23 cellular contexts compared by ENCODE assay signal in genomic region chr5:109173395-109173794, GRCh38.
"Had no signal": no experiment of that assay in that cellular context is flagged by ENCODE, and none has a peak within 500 bp of the region (broad histone marks: within the 10 kb centered on the region; RNA-seq: fewer than 3 reads in every experiment).

No MANE protein-coding gene starts in this region.

- H3K27ac ChIP-seq: hepatocyte, left ventricle myocardium inferior, ovary, right atrium auricular region, skin epidermis, spleen, suprapubic skin, thoracic aorta, tibial artery, uterus had no signal

- H3K9me3 Mint-ChIP-seq: memory B cell; naive thymus-derived CD4-positive, alpha-beta T cell; natural killer cell treated with Interleukin-12 subunit alpha and Interleukin-12 subunit beta and Interleukin-15 and Interleukin-18, amount 100 ng/mL, for 72 hours; stimulated activated effector memory CD8-positive, alpha-beta T cell treated with anti-CD3 and anti-CD28 coated beads, Interleukin-12 subunit alpha, Interleukin-12 subunit beta, amount 100 ng/mL, for 72 hours; stimulated activated naive CD8-positive, alpha-beta T cell treated with anti-CD3 and anti-CD28 coated beads, Interleukin-15, Interleukin-2, amounts not matched to agents 100 ng/mL and 50 ng/mL, for 24 hours had no signal

- H3K27ac Mint-ChIP-seq: memory B cell; naive thymus-derived CD4-positive, alpha-beta T cell; natural killer cell treated with Interleukin-12 subunit alpha and Interleukin-12 subunit beta and Interleukin-15 and Interleukin-18, amount 100 ng/mL, for 72 hours; progenitor cell of endocrine pancreas; stimulated activated effector memory CD8-positive, alpha-beta T cell treated with anti-CD3 and anti-CD28 coated beads, Interleukin-12 subunit alpha, Interleukin-12 subunit beta, amount 100 ng/mL, for 72 hours; stimulated activated naive CD8-positive, alpha-beta T cell treated with anti-CD3 and anti-CD28 coated beads, Interleukin-15, Interleukin-2, amounts not matched to agents 100 ng/mL and 50 ng/mL, for 24 hours had no signal

- H2AFZ ChIP-seq: hepatocyte had no signal

- ATAC-seq: mucosa of descending colon; naive thymus-derived CD4-positive, alpha-beta T cell; natural killer cell treated with Interleukin-12 subunit alpha and Interleukin-12 subunit beta and Interleukin-15 and Interleukin-18, amount 100 ng/mL, for 72 hours; sciatic nerve; stimulated activated effector memory CD8-positive, alpha-beta T cell treated with anti-CD3 and anti-CD28 coated beads, Interleukin-12 subunit alpha, Interleukin-12 subunit beta, amount 100 ng/mL, for 72 hours had no signal

- H3K4me1 ChIP-seq: right atrium auricular region, spleen, suprapubic skin, uterus had no signal

- H3K36me3 Mint-ChIP-seq: memory B cell; natural killer cell treated with Interleukin-12 subunit alpha and Interleukin-12 subunit beta and Interleukin-15 and Interleukin-18, amount 100 ng/mL, for 72 hours; stimulated activated effector memory CD8-positive, alpha-beta T cell treated with anti-CD3 and anti-CD28 coated beads, Interleukin-12 subunit alpha, Interleukin-12 subunit beta, amount 100 ng/mL, for 72 hours had no signal

- H3K4me1 Mint-ChIP-seq: memory B cell; naive thymus-derived CD4-positive, alpha-beta T cell; stimulated activated effector memory CD8-positive, alpha-beta T cell treated with anti-CD3 and anti-CD28 coated beads, Interleukin-12 subunit alpha, Interleukin-12 subunit beta, amount 100 ng/mL, for 72 hours had no signal

- H3K4me3 ChIP-seq: hepatocyte, left ventricle myocardium inferior, lung, mucosa of descending colon, ovary, right atrium auricular region, skin epidermis, spleen, suprapubic skin, thoracic aorta, tibial artery, uterus had no signal

- H3K79me2 ChIP-seq: hepatocyte had no signal

- H3K4me2 ChIP-seq: hepatocyte had no signal

- H3K4me3 Mint-ChIP-seq: memory B cell; naive thymus-derived CD4-positive, alpha-beta T cell; natural killer cell treated with Interleukin-12 subunit alpha and Interleukin-12 subunit beta and Interleukin-15 and Interleukin-18, amount 100 ng/mL, for 72 hours; stimulated activated effector memory CD8-positive, alpha-beta T cell treated with anti-CD3 and anti-CD28 coated beads, Interleukin-12 subunit alpha, Interleukin-12 subunit beta, amount 100 ng/mL, for 72 hours; stimulated activated naive CD8-positive, alpha-beta T cell treated with anti-CD3 and anti-CD28 coated beads, Interleukin-15, Interleukin-2, amounts not matched to agents 100 ng/mL and 50 ng/mL, for 24 hours had no signal

- DNase-seq: islet precursor cell; left ventricle myocardium inferior; midbrain; mucosa of descending colon; naive thymus-derived CD4-positive, alpha-beta T cell; ovary; spleen; stimulated activated CD4-positive, alpha-beta T cell treated with anti-CD3 and anti-CD28 coated beads, Interleukin-4, amount 100 ng/mL, for 24 hours; stimulated activated naive CD4-positive, alpha-beta T cell; tibial artery; uterus had no signal

- H3K27me3 ChIP-seq: hepatocyte, ovary, right atrium auricular region, spleen, suprapubic skin, tibial artery, uterus had no signal

- H3K27me3 Mint-ChIP-seq: memory B cell; naive thymus-derived CD4-positive, alpha-beta T cell; natural killer cell treated with Interleukin-12 subunit alpha and Interleukin-12 subunit beta and Interleukin-15 and Interleukin-18, amount 100 ng/mL, for 72 hours; progenitor cell of endocrine pancreas; stimulated activated naive CD8-positive, alpha-beta T cell treated with anti-CD3 and anti-CD28 coated beads, Interleukin-15, Interleukin-2, amounts not matched to agents 100 ng/mL and 50 ng/mL, for 24 hours had no signal

- H3K36me3 ChIP-seq: left ventricle myocardium inferior, ovary, right atrium auricular region, spleen, suprapubic skin, thoracic aorta, tibial artery, uterus had no signal
